In the genomic region with DNA sequence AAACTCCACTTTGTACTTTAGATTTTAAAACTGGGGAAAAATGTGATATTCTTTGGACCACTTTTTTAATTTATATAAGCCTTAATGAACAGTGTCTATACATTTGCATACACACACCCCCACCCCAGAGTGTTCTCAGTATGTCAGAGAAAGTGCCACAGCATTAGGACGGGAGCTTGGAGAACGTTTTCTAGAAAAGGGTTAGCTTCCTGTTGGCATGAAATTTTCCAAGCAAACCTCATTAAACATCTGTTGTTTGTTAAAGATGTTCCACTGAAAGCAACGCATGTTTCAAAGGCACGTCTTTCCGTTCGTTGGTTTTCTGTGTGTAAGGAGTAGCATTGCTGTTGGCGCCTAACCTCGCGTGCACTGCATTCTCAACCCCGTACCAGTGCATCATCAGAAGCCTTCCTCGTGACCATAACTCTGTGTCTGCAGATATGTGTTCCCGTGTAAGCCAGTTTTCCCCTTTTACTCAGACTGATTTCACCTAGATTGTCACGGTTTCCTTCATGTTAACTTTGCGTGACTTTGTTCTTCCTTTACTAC, we compare ENCODE assay signal across 12 cellular contexts.
DNase-seq lines count a peak whose midpoint lies in the region; ATAC-seq, FAIRE-seq and TF ChIP-seq lines count a peak whose summit lies in the region.
"Had no signal": no experiment of that assay in that cellular context is flagged by ENCODE, and none has a peak within 500 bp of the region (broad histone marks: within the 10 kb centered on the region; RNA-seq: fewer than 3 reads in every experiment).

No MANE protein-coding gene starts in this region.

- no peaks in the 10 kb centered on the region for H3K9me3 Mint-ChIP-seq in activated T-cell treated with anti-CD3 and anti-CD28 coated beads, Interleukin-2, amount 50 U/mL, for 24 hours
- H3K9me3 Mint-ChIP-seq in effector memory CD8-positive, alpha-beta T cell = no peaks in the 10 kb centered on the region

- H4K20me1 ChIP-seq in OCI-LY3 (ENCODE audit: insufficient read depth, low read length) = no peaks in the 10 kb centered on the region

- no peaks in the 10 kb centered on the region for H3K79me2 ChIP-seq in OCI-LY3 (ENCODE audit: low read length)

- peak; percentile 35 for ATAC-seq in effector memory CD8-positive, alpha-beta T cell (replicated peaks)

- DNase-seq in activated T-cell treated with anti-CD3 and anti-CD28 coated beads, Interleukin-2, amount 50 U/mL, for 24 hours = no peak
- DNase-seq in activated T-cell treated with anti-CD3 and anti-CD28 coated beads for 4 hours = no peak
- no peak for DNase-seq in effector memory CD8-positive, alpha-beta T cell
- DNase-seq in stimulated activated CD4-positive, alpha-beta T cell treated with anti-CD3 and anti-CD28 coated beads, Interleukin-1b, Interleukin-23, amount 100 ng/mL, for 48 hours = peak; percentile 47
- no peak for DNase-seq in NCI-H1436 (lab: John Stamatoyannopoulos, UW)
- no peak for DNase-seq in BE2C
- no peak for DNase-seq in GM12892 (ENCODE audit: insufficient read length)
- DNase-seq: brain microvascular endothelial cell, COR-L47, NCI-H446 treated with DMSO at 0.1 percent for 48 hours, SK-N-SH had no signal

- H3K9me3 ChIP-seq in OCI-LY3 (ENCODE audit: insufficient read depth, low read length) (no peaks in the 10 kb centered on the region), BE2C (no peaks in the 10 kb centered on the region)
- H3K9me3 ChIP-seq: SK-N-SH had no signal

- H3K4me3 ChIP-seq in OCI-LY3 (ENCODE audit: low read length) (peak overlapping the region; percentile 67), BE2C (ENCODE audit: low read depth, low read length) (no peak overlapping the region)

- no peak for TF ChIP-seq POLR2A in GM12892 (IDR thresholded peaks at IDR 0.05; ENCODE audit: low read depth, low read length)

- no peaks in the 10 kb centered on the region for H3K36me3 Mint-ChIP-seq in activated T-cell treated with anti-CD3 and anti-CD28 coated beads, Interleukin-2, amount 50 U/mL, for 24 hours (ENCODE audit: low read depth)
- H3K36me3 Mint-ChIP-seq in effector memory CD8-positive, alpha-beta T cell (ENCODE audit: insufficient read depth) = no peaks in the 10 kb centered on the region

- no peak overlapping the region for H3K4me3 Mint-ChIP-seq in activated T-cell treated with anti-CD3 and anti-CD28 coated beads, Interleukin-2, amount 50 U/mL, for 24 hours
- no peak overlapping the region for H3K4me3 Mint-ChIP-seq in effector memory CD8-positive, alpha-beta T cell

- FAIRE-seq in GM12892 (lab: Jason Lieb, UNC) = no peak

- no peaks in the 10 kb centered on the region for H3K27me3 Mint-ChIP-seq in activated T-cell treated with anti-CD3 and anti-CD28 coated beads, Interleukin-2, amount 50 U/mL, for 24 hours
- H3K27me3 Mint-ChIP-seq in effector memory CD8-positive, alpha-beta T cell = peaks cover 24 to 31% of the 10 kb centered on the region in 2 donors

- peak overlapping the region; percentile 51 for H3K9ac ChIP-seq in OCI-LY3 (ENCODE audit: low read length)
- H3K9ac ChIP-seq: SK-N-SH had no signal

- peak overlapping the region; percentile 79 for H3K27ac Mint-ChIP-seq in activated T-cell treated with anti-CD3 and anti-CD28 coated beads, Interleukin-2, amount 50 U/mL, for 24 hours
- H3K27ac Mint-ChIP-seq in effector memory CD8-positive, alpha-beta T cell = no peak overlapping the region

- peaks cover 19% of the 10 kb centered on the region for H3K36me3 ChIP-seq in OCI-LY3 (replicated peaks; ENCODE audit: low read depth, low read length)
- no peaks in the 10 kb centered on the region for H3K36me3 ChIP-seq in BE2C

- H3K4me1 ChIP-seq in OCI-LY3 (ENCODE audit: low read length) (peaks cover 60% of the 10 kb centered on the region), BE2C (no peaks in the 10 kb centered on the region)

- peaks cover 28% of the 10 kb centered on the region for H3K4me1 Mint-ChIP-seq in activated T-cell treated with anti-CD3 and anti-CD28 coated beads, Interleukin-2, amount 50 U/mL, for 24 hours (ENCODE audit: low read depth)
- H3K4me1 Mint-ChIP-seq in effector memory CD8-positive, alpha-beta T cell (ENCODE audit: low read depth in 2 of 2) = peaks cover 0 to 8% of the 10 kb centered on the region in 2 donors

- peak overlapping the region; percentile 77 for H3K4me2 ChIP-seq in OCI-LY3 (ENCODE audit: low read length)
- H3K4me2 ChIP-seq: SK-N-SH had no signal

- no peak overlapping the region; the same call in 1 of the 2 replicates for H2AFZ ChIP-seq in OCI-LY3 (ENCODE audit: low read depth, low read length)

- peak overlapping the region; percentile 90 for H3K27ac ChIP-seq in OCI-LY3 (ENCODE audit: low read length)
- H3K27ac ChIP-seq: brain microvascular endothelial cell had no signal

- H3K27me3 ChIP-seq in OCI-LY3 (ENCODE audit: low read depth, low read length) (no peaks in the 10 kb centered on the region), BE2C (no peaks in the 10 kb centered on the region)
- H3K27me3 ChIP-seq: brain microvascular endothelial cell had no signal

- TF ChIP-seq CTCF in OCI-LY3 (IDR thresholded peaks at IDR 0.05; ENCODE audit: low read depth, low read length) (no peak), BE2C (IDR thresholded peaks at IDR 0.05; ENCODE audit: low read depth, low read length) (no peak)
